33 cellular contexts compared by ENCODE assay signal in genomic region chr2:236287656-236288055, GRCh38. TPM values are rescaled to one million over a fixed set of nuclear protein-coding genes. Genes with fewer than 3 reads are reported as not detected.
"Had no signal": no experiment of that assay in that cellular context is flagged by ENCODE, and none has a peak within 500 bp of the region (broad histone marks: within the 10 kb centered on the region; RNA-seq: fewer than 3 reads in every experiment).

No MANE protein-coding gene starts in this region.

- ATAC-seq: activated CD4-positive, CD25-positive, alpha-beta regulatory T cell treated with anti-CD3 and anti-CD28 coated beads, Interleukin-2, amount 50 U/mL, for 24 hours; activated CD8-positive, alpha-beta T cell treated with anti-CD3 and anti-CD28 coated beads for 36 hours; activated naive CD4-positive, alpha-beta T cell treated with anti-CD3 and anti-CD28 coated beads, Interleukin-2, amount 50 U/mL, for 72 hours; activated T-cell treated with anti-CD3 and anti-CD28 coated beads, Interleukin-2, amount 50 U/mL, for 72 hours; T-helper 17 cell had no signal

- H3K4me3 ChIP-seq: ascending aorta, breast epithelium, cardiac muscle cell, colonic mucosa, esophagus muscularis mucosa had no signal

- H3K9me3 ChIP-seq: ascending aorta, colonic mucosa had no signal

- H3K27ac Mint-ChIP-seq: activated B cell treated with CpG ODN at 0.5 μM for 24 hours; activated CD8-positive, alpha-beta T cell treated with anti-CD3 and anti-CD28 coated beads for 36 hours; activated naive CD4-positive, alpha-beta T cell treated with anti-CD3 and anti-CD28 coated beads, Interleukin-2, amount 10 ng/mL, durations not matched to agents 7 days and 5 days; activated naive CD8-positive, alpha-beta T cell treated with anti-CD3 and anti-CD28 coated beads, Interleukin-2, amount 10 ng/mL, durations not matched to agents 7 days and 5 days; activated T-cell treated with anti-CD3 and anti-CD28 coated beads, Interleukin-2, amount 50 U/mL, for 24 hours; activated T-cell treated with anti-CD3 and anti-CD28 coated beads, Interleukin-2, amount 50 U/mL, for 72 hours; brain; T-helper 17 cell; T-helper 2 cell treated with Interferon-gamma antibody and Interleukin-4, amounts not matched to agents 5 μg/mL and 100 μg/mL, for 36 hours had no signal

- H3K27me3 ChIP-seq: ascending aorta, colonic mucosa, esophagus muscularis mucosa had no signal

- H3K9me3 Mint-ChIP-seq: activated CD8-positive, alpha-beta T cell treated with anti-CD3 and anti-CD28 coated beads for 36 hours; activated naive CD4-positive, alpha-beta T cell treated with anti-CD3 and anti-CD28 coated beads, Interleukin-2, amount 10 ng/mL, durations not matched to agents 7 days and 5 days; activated naive CD4-positive, alpha-beta T cell treated with anti-CD3 and anti-CD28 coated beads, Interleukin-2, amount 50 U/mL, for 72 hours; activated naive CD8-positive, alpha-beta T cell treated with anti-CD3 and anti-CD28 coated beads, Interleukin-2, amount 10 ng/mL, durations not matched to agents 7 days and 5 days; activated T-cell treated with anti-CD3 and anti-CD28 coated beads, Interleukin-2, amount 50 U/mL, for 24 hours; activated T-cell treated with anti-CD3 and anti-CD28 coated beads, Interleukin-2, amount 50 U/mL, for 72 hours; T-helper 2 cell treated with Interferon-gamma antibody and Interleukin-4, amounts not matched to agents 5 μg/mL and 100 μg/mL, for 36 hours had no signal

- H3K36me3 ChIP-seq: ascending aorta, breast epithelium, cardiac muscle cell, colonic mucosa, esophagus muscularis mucosa, WERI-Rb-1 had no signal

- H3K27ac ChIP-seq: ascending aorta, breast epithelium, cardiac muscle cell, colonic mucosa, esophagus muscularis mucosa, foreskin keratinocyte, WERI-Rb-1 had no signal

- H3K4me3 Mint-ChIP-seq: activated B cell treated with CpG ODN at 0.5 μM for 24 hours; activated CD8-positive, alpha-beta T cell treated with anti-CD3 and anti-CD28 coated beads for 36 hours; activated naive CD4-positive, alpha-beta T cell treated with anti-CD3 and anti-CD28 coated beads, Interleukin-2, amount 10 ng/mL, durations not matched to agents 7 days and 5 days; activated naive CD8-positive, alpha-beta T cell treated with anti-CD3 and anti-CD28 coated beads, Interleukin-2, amount 10 ng/mL, durations not matched to agents 7 days and 5 days; activated T-cell treated with anti-CD3 and anti-CD28 coated beads, Interleukin-2, amount 50 U/mL, for 24 hours; activated T-cell treated with anti-CD3 and anti-CD28 coated beads, Interleukin-2, amount 50 U/mL, for 72 hours; brain; T-helper 17 cell; T-helper 2 cell treated with Interferon-gamma antibody and Interleukin-4, amounts not matched to agents 5 μg/mL and 100 μg/mL, for 36 hours had no signal

- H3K4me1 ChIP-seq: ascending aorta, breast epithelium, colonic mucosa, foreskin keratinocyte had no signal

- H3K4me1 Mint-ChIP-seq: activated B cell treated with CpG ODN at 0.5 μM for 24 hours; activated naive CD4-positive, alpha-beta T cell treated with anti-CD3 and anti-CD28 coated beads, Interleukin-2, amount 10 ng/mL, durations not matched to agents 7 days and 5 days; activated naive CD8-positive, alpha-beta T cell treated with anti-CD3 and anti-CD28 coated beads, Interleukin-2, amount 10 ng/mL, durations not matched to agents 7 days and 5 days; brain had no signal

- DNase-seq: activated B cell treated with CpG ODN at 0.5 μM for 24 hours; activated CD4-positive, alpha-beta T cell treated with anti-CD3 and anti-CD28 coated beads for 48 hours; activated CD4-positive, alpha-beta T cell treated with anti-CD3 and anti-CD28 coated beads, Interleukin-2, amount 50 U/mL, for 1 hour; activated CD4-positive, alpha-beta T cell treated with anti-CD3 and anti-CD28 coated beads, Interleukin-2, amount 50 U/mL, for 48 hours; activated CD8-positive, alpha-beta memory T cell treated with anti-CD3 and anti-CD28 coated beads, Interleukin-2, amount 50 U/mL, for 48 hours; activated CD8-positive, alpha-beta T cell treated with anti-CD3 and anti-CD28 coated beads for 36 hours; activated gamma-delta T cell; activated naive CD4-positive, alpha-beta T cell; activated naive CD4-positive, alpha-beta T cell treated with anti-CD3 and anti-CD28 coated beads, Interleukin-2, amount 10 ng/mL, durations not matched to agents 7 days and 5 days; activated naive CD8-positive, alpha-beta T cell treated with anti-CD3 and anti-CD28 coated beads, Interleukin-2, amount 10 ng/mL, durations not matched to agents 7 days and 5 days; activated T-cell treated with anti-CD3 and anti-CD28 coated beads for 4 hours; activated T-cell treated with anti-CD3 and anti-CD28 coated beads, Interleukin-2, amount 50 U/mL, for 24 hours; activated T-cell treated with anti-CD3 and anti-CD28 coated beads, Interleukin-2, amount 50 U/mL, for 72 hours; central memory CD4-positive, alpha-beta T cell; cerebellar nuclear complex; colonic mucosa; effector CD8-positive, alpha-beta T cell; head of caudate nucleus; T-helper 1 cell; T-helper 17 cell had no signal

- H3K36me3 Mint-ChIP-seq: activated naive CD4-positive, alpha-beta T cell treated with anti-CD3 and anti-CD28 coated beads, Interleukin-2, amount 10 ng/mL, durations not matched to agents 7 days and 5 days; activated naive CD4-positive, alpha-beta T cell treated with anti-CD3 and anti-CD28 coated beads, Interleukin-2, amount 50 U/mL, for 72 hours; activated naive CD8-positive, alpha-beta T cell treated with anti-CD3 and anti-CD28 coated beads, Interleukin-2, amount 10 ng/mL, durations not matched to agents 7 days and 5 days; brain had no signal

RNA-seq across cellular contexts. Expression of gene ASB18, which starts 23.4 kb away (rescaled TPM):
- total RNA-seq: activated B cell treated with CpG ODN at 0.5 μM for 24 hours; activated CD8-positive, alpha-beta memory T cell treated with anti-CD3 and anti-CD28 coated beads for 36 hours; activated CD8-positive, alpha-beta T cell treated with anti-CD3 and anti-CD28 coated beads for 36 hours; activated naive CD4-positive, alpha-beta T cell treated with anti-CD3 and anti-CD28 coated beads, Interleukin-2, amount 50 U/mL, for 72 hours; activated naive CD8-positive, alpha-beta T cell treated with anti-CD3 and anti-CD28 coated beads, Interleukin-2, amount 10 ng/mL, durations not matched to agents 7 days and 5 days; activated T-cell treated with anti-CD3 and anti-CD28 coated beads, Interleukin-2, amount 50 U/mL, for 72 hours; ascending aorta; breast epithelium; cardiac muscle cell; colonic mucosa; dermis microvascular lymphatic vessel endothelial cell; epithelial cell of proximal tubule; esophagus muscularis mucosa; foreskin keratinocyte; T-helper 17 cell had no signal
- polyA plus RNA-seq: foreskin keratinocyte had no signal
